8 cellular contexts compared by ENCODE assay signal in genomic region chr12:40105515-40106201, GRCh38. TPM values are rescaled to one million over a fixed set of nuclear protein-coding genes. Genes with fewer than 3 reads are reported as not detected.
DNase-seq lines count a peak whose midpoint lies in the region; ATAC-seq, FAIRE-seq and TF ChIP-seq lines count a peak whose summit lies in the region.

SLC2A13 (minus strand) TSS chr12:40106081; CDS start chr12:40105808, 273 bp downstream.

- in situ Hi-C loops in ACHN (cut with HindIII; ENCODE audit: low pct_ligation_motif_present, low pct_unique_long_range_greater_than_20kb, low sequenced_read_pairs) = no loop called here
- in situ Hi-C loops in HepG2 (cut with HindIII; ENCODE audit: extremely low pct_ligation_motif_present, low pct_unique_long_range_greater_than_20kb) = loop anchor here (5.0 to 25.0 kb wide), 3 partner anchors 93 to 518 kb away; no protein-coding TSS in a partner anchor

- peak within 1 kb of the TSS; percentile 35 for H2AFZ ChIP-seq in HepG2 (ENCODE audit: low read length)

- H3K9ac ChIP-seq in HepG2 (ENCODE audit: insufficient read depth, low read depth, low read length) = peak within 1 kb of the TSS; percentile 78

- H4K20me1 ChIP-seq in HepG2 (ENCODE audit: insufficient read depth, low read length) = no peaks in the 10 kb centered on the region

- no peaks in the 10 kb centered on the region for H3K36me3 ChIP-seq in HepG2 (replicated peaks in 1 of 2; ENCODE audit: control insufficient read depth in 1 of 2, insufficient read depth in 2 of 2, low read length in 2 of 2)

- H3K4me3 ChIP-seq in coronary artery = peak within 1 kb of the TSS; percentile 97
- H3K4me3 ChIP-seq in HepG2 (replicated peaks in 1 of 3; ENCODE audit: insufficient read depth in 1 of 3, low read depth in 2 of 3, low read length in 3 of 3) = peak within 1 kb of the TSS; percentile 78 to 91 (median 90)

- DNase-seq in ACHN (peak; percentile 89), NCI-H345 (lab: John Stamatoyannopoulos, UW) (peak; percentile 88), coronary artery (ENCODE audit: low spot score) (peak; percentile 84), HepG2 (ENCODE audit: low spot score) (peak; percentile 42)
- DNase-seq in activated CD4-positive, alpha-beta T cell treated with anti-CD3 and anti-CD28 coated beads for 48 hours = peak; percentile 74
- DNase-seq in stimulated activated CD4-positive, alpha-beta T cell treated with anti-CD3 and anti-CD28 coated beads, Interleukin-2, amount 100 ng/mL, for 48 hours = peak; percentile 54 to 72

- H3K4me1 ChIP-seq in HepG2 (ENCODE audit: insufficient read depth, low read length) = peaks cover 56% of the 10 kb centered on the region

- TF ChIP-seq CTCF in coronary artery (IDR thresholded peaks at IDR 0.05) (no peak), HepG2 (CRISPR knock-in tag; IDR thresholded peaks at IDR 0.05) (no peak)

- peaks cover 5% of the 10 kb centered on the region for H3K79me2 ChIP-seq in HepG2 (ENCODE audit: insufficient read depth, low read length)

- ATAC-seq in HG03045 (IDR thresholded peaks at IDR 0.05; ENCODE audit: unreplicated experiment) (peak; percentile 77), HepG2 (peak; percentile 90)

- CTCF ChIA-PET in HepG2 (lab: Yijun Ruan, JAX; ENCODE audit: low intra/inter-chr PET ratio, low total read pairs) = interaction anchor here (3.1 kb wide), 1 partner anchor 95 kb away, joined by 26 read pairs; no protein-coding TSS in a partner anchor

- TF ChIP-seq POLR2A in GM18526 (IDR thresholded peaks at IDR 0.05; ENCODE audit: extremely low read depth, insufficient read length) (peak; percentile 54), HepG2 (IDR thresholded peaks at IDR 0.05; ENCODE audit: insufficient read depth in 1 of 2, low read depth in 2 of 2, low read length in 2 of 2) (peak; percentile 63 to 71; a peak in 3 of 4 replicates)

- H3K27me3 ChIP-seq in HepG2 (ENCODE audit: control insufficient read depth in 1 of 2, insufficient read depth in 2 of 2, low read length in 2 of 2) = no peaks in the 10 kb centered on the region; a peak in 3 of 5 replicates

- H3K9me3 ChIP-seq in HepG2 (ENCODE audit: low read length) = no peaks in the 10 kb centered on the region

- 0% methylated on average over 11 of the region's 97 CpGs for WGBS in HepG2 (ENCODE audit: low lambda C conversion rate)

- POLR2A ChIA-PET in HepG2 (lab: Yijun Ruan, JAX) = interaction anchor here (1.3 kb wide), 1 partner anchor 94 kb away, joined by 5 read pairs; no protein-coding TSS in a partner anchor

- no TSS peak for BruUV-seq in HepG2 (replicated peaks; lab: Mats Ljungman, UMichigan)

- TF ChIP-seq EP300 in HepG2 (IDR thresholded peaks at IDR 0.05; ENCODE audit: low read depth in 2 of 2, low read length in 2 of 2) (no peak), HepG2 (CRISPR knock-in tag; IDR thresholded peaks at IDR 0.05; ENCODE audit: borderline replicate concordance) (no peak)

- no peak for FAIRE-seq in HepG2 (lab: Jason Lieb, UNC)

- H3K27ac ChIP-seq in coronary artery = peak within 1 kb of the TSS; percentile 81 to 94
- peak within 1 kb of the TSS; percentile 71 for H3K27ac ChIP-seq in HepG2 (ENCODE audit: extremely low read length, insufficient read depth, low read length)

- peak within 1 kb of the TSS; percentile 94 for H3K4me2 ChIP-seq in HepG2 (ENCODE audit: low read depth, low read length)

- intact Hi-C loops in HepG2 (cut with micrococcal nuclease; ENCODE audit: unreplicated experiment) = loop anchor here (2.0 to 5.0 kb wide), 2 partner anchors 53 to 299 kb away; no protein-coding TSS in a partner anchor

- TF ChIP-seq RAD21 in HepG2 (CRISPR knock-in tag; IDR thresholded peaks at IDR 0.05) = no peak; the same call in 1 of the 2 replicates

TF ChIP-seq in HepG2, 621 proteins besides CTCF, POLR2A, EP300 and RAD21 (continues in another document):
- TF ChIP-seq ZNF180 (CRISPR knock-in tag; IDR thresholded peaks at IDR 0.05; ENCODE audit: borderline replicate concordance, low read depth) = no peak
- TF ChIP-seq TEAD2 (CRISPR knock-in tag; IDR thresholded peaks at IDR 0.05) = 0 out of 2 replicates have a peak, but pooled peaks have one; percentile 23
- no peak for TF ChIP-seq JDP2 (CRISPR knock-in tag; IDR thresholded peaks at IDR 0.05; ENCODE audit: borderline replicate concordance)
- TF ChIP-seq ZSCAN12 (CRISPR knock-in tag; IDR thresholded peaks at IDR 0.05) = peak; percentile 79; the same call in 1 of the 2 replicates
- TF ChIP-seq MXI1 (IDR thresholded peaks at IDR 0.05; ENCODE audit: borderline replicate concordance, low read depth, low read length) = peak; percentile 29; the same call in 1 of the 3 replicates
- peak; percentile 7; the same call in 1 of the 2 replicates for TF ChIP-seq ZNF451 (CRISPR knock-in tag; IDR thresholded peaks at IDR 0.05)
- no peak; the same call in 1 of the 2 replicates for TF ChIP-seq ZNF547 (CRISPR knock-in tag; IDR thresholded peaks at IDR 0.05)
- peak; percentile 28; the same call in 1 of the 2 replicates for TF ChIP-seq ZNF800 (CRISPR knock-in tag; IDR thresholded peaks at IDR 0.05)
- no peak for TF ChIP-seq TCF12 (IDR thresholded peaks at IDR 0.05)
- 0 out of 2 replicates have a peak, but pooled peaks have one; percentile 55 for TF ChIP-seq TCF12 (CRISPR knock-in tag; IDR thresholded peaks at IDR 0.05)
- peak; percentile 60; the same call in 1 of the 2 replicates for TF ChIP-seq THAP11 (CRISPR knock-in tag; IDR thresholded peaks at IDR 0.05)
- TF ChIP-seq ZBTB14 (CRISPR knock-in tag; IDR thresholded peaks at IDR 0.05) = peak; percentile 61
- peak; percentile 18; the same call in 1 of the 2 replicates for TF ChIP-seq FOXO1 (CRISPR knock-in tag; IDR thresholded peaks at IDR 0.05)
- peak; percentile 46; the same call in 1 of the 2 replicates for TF ChIP-seq GABPB1 (CRISPR knock-in tag; IDR thresholded peaks at IDR 0.05)
- TF ChIP-seq E2F2 (CRISPR knock-in tag; IDR thresholded peaks at IDR 0.05; ENCODE audit: borderline replicate concordance) = 0 out of 2 replicates have a peak, but pooled peaks have one; percentile 54
- 0 out of 2 replicates have a peak, but pooled peaks have one; percentile 26 for TF ChIP-seq ELF3 (CRISPR knock-in tag; IDR thresholded peaks at IDR 0.05)

RNA-seq across cellular contexts. Expression of gene SLC2A13, which starts in this region (rescaled TPM):
- total RNA-seq in HepG2 (2016; rRNA removed; fragmentation: Illumina TruSeq; extraction: Trizol) = 3.2 and 6.0 TPM in 2 replicates
- 1.1 and 1.6 TPM in 2 replicates for total RNA-seq in HepG2 (2016; cell fraction: cytosol; rRNA removed; fragmentation: Illumina TruSeq; extraction: Trizol; ENCODE audit: low read depth)
- total RNA-seq in HepG2 (2016; cell fraction: insoluble cytoplasmic fraction; rRNA removed; fragmentation: Illumina TruSeq; extraction: Trizol) = 2.6 and 4.9 TPM in 2 replicates
- total RNA-seq in HepG2 (2016; cell fraction: membrane; rRNA removed; fragmentation: Illumina TruSeq; extraction: Trizol) = 1.3 and 1.8 TPM in 2 replicates
- total RNA-seq in HepG2 (2016; cell fraction: nucleus; rRNA removed; fragmentation: Illumina TruSeq; extraction: Trizol) = 17.4 and 20.6 TPM in 2 replicates
- 4.7 and 5.5 TPM in 2 replicates for polyA plus RNA-seq in HepG2 (2011; rRNA removed)
- 1.2 and 1.7 TPM in 2 replicates for polyA plus RNA-seq in HepG2 (2011; cell fraction: cytosol; rRNA removed)
- polyA plus RNA-seq in HepG2 (2011; cell fraction: nucleus; rRNA removed) = 11.3 and 13.6 TPM in 2 replicates
- 2.6 and 3.8 TPM in 2 replicates for polyA plus RNA-seq in HepG2 (2012)
- 0.16 and 0.17 TPM in 2 replicates for polyA plus RNA-seq in HepG2 (2016; cell fraction: cytosol; fragmentation: Illumina TruSeq; extraction: Trizol; ENCODE audit: low read depth)
- 2.0 and 2.2 TPM in 2 replicates for polyA plus RNA-seq in HepG2 (2016; cell fraction: insoluble cytoplasmic fraction; fragmentation: Illumina TruSeq; extraction: Trizol; ENCODE audit: low read depth)
- polyA plus RNA-seq in HepG2 (2016; cell fraction: membrane; fragmentation: Illumina TruSeq; extraction: Trizol; ENCODE audit: low read depth) = 0.46 and 0.58 TPM in 2 replicates
- 10.4 and 10.7 TPM in 2 replicates for polyA plus RNA-seq in HepG2 (2016; cell fraction: nucleus; fragmentation: Illumina TruSeq; extraction: Trizol; ENCODE audit: insufficient read depth, low read depth)
- 8.5 and 31.5 TPM in 2 replicates for polyA minus RNA-seq in HepG2 (2011; rRNA and poly(A)+ RNA removed; ENCODE audit: low replicate concordance)
- polyA minus RNA-seq in HepG2 (2011; cell fraction: cytosol; rRNA and poly(A)+ RNA removed) = 5.6 and 6.1 TPM in 2 replicates
- polyA minus RNA-seq in HepG2 (2011; cell fraction: nucleus; rRNA and poly(A)+ RNA removed) = 31.5 and 36.4 TPM in 2 replicates

Comparison
In these comparisons a context has a peak if more than half of its experiments do, and no peak if none do; other contexts are left out.
1. Peak in every context shown above with its lines: DNase-seq, ATAC-seq, H3K4me3 ChIP-seq and H3K27ac ChIP-seq.